ENCODE assay signal across 2 cellular contexts in genomic region chr17:55442953-55443683, GRCh38.
TF ChIP-seq lines count a peak whose summit lies in the region.

No MANE protein-coding gene starts in this region.

TF ChIP-seq in GM23338, 12 proteins besides CTCF, POLR2A, EP300 and RAD21:
- TF ChIP-seq ZNF331 (CRISPR knock-in tag; IDR thresholded peaks at IDR 0.05; ENCODE audit: low read depth), result no peak
- no peak for TF ChIP-seq REST (IDR thresholded peaks at IDR 0.05; ENCODE audit: unreplicated experiment)

TF ChIP-seq in H1, 55 proteins besides CTCF, POLR2A, EP300 and RAD21:
- TF ChIP-seq CBX5 (IDR thresholded peaks at IDR 0.05; ENCODE audit: low read depth, low read length) (no peak), CEBPB (IDR thresholded peaks at IDR 0.05; ENCODE audit: low read depth, low read length) (no peak), CHD7 (IDR thresholded peaks at IDR 0.05; ENCODE audit: insufficient replicate concordance, low read length) (no peak), PHF8 (conservative IDR thresholded peaks at IDR 0.05; ENCODE audit: low read depth, low read length) (no peak), SP4 (IDR thresholded peaks at IDR 0.05; ENCODE audit: low read length) (no peak)
